Comparison of ENCODE assay signal across 18 cellular contexts in the genomic region with DNA sequence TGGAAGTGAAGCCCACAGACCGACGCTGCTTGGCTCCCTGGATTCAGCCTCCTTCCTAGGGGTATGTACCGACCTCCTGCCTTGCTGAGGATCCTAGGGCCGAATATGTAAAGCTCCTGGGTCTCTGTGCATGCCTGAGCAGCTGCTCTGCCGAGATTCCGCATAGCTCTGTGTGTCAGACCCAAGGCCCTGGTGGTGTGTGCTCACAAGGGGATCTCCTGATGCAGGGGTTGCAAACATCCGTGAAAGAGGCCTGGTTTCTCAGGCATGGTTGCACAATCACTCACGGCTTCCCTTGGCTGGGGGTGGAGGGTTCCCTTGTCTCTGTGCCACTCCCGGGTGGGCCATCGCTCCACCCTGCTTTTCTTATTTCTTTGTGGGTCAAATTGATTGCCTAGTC. TPM values are rescaled to one million over a fixed set of nuclear protein-coding genes. Genes with fewer than 3 reads are reported as not detected.
DNase-seq lines count a peak whose midpoint lies in the region; ATAC-seq and TF ChIP-seq lines count a peak whose summit lies in the region.
"Had no signal": no experiment of that assay in that cellular context is flagged by ENCODE, and none has a peak within 500 bp of the region (broad histone marks: within the 10 kb centered on the region; RNA-seq: fewer than 3 reads in every experiment).

No MANE protein-coding gene starts in this region.

- no peaks in the 10 kb centered on the region for H3K9me3 ChIP-seq in GM23248 (ENCODE audit: low read depth)
- H3K9me3 ChIP-seq in trophoblast cell (ENCODE audit: insufficient read depth, low read depth, low read length), result peaks cover 7% of the 10 kb centered on the region
- H3K9me3 ChIP-seq: stomach had no signal

- no peak overlapping the region for H2BK120ac ChIP-seq in trophoblast cell (ENCODE audit: insufficient read depth, low read length, poor library complexity)

- no peaks in the 10 kb centered on the region for H3K27me3 ChIP-seq in GM23248 (replicated peaks; ENCODE audit: insufficient read depth)
- no peaks in the 10 kb centered on the region for H3K27me3 ChIP-seq in trophoblast cell (ENCODE audit: insufficient read depth, low read length)
- no peaks in the 10 kb centered on the region for H3K27me3 ChIP-seq in H7 (ENCODE audit: control insufficient read depth, insufficient read depth, low read length)

- H4K91ac ChIP-seq in trophoblast cell (ENCODE audit: low read depth, low read length), result no peak overlapping the region

- H4K12ac ChIP-seq in trophoblast cell (ENCODE audit: low read depth, low read length), result no peak overlapping the region

- H3K79me2 ChIP-seq in GM23248 (ENCODE audit: insufficient read depth) (no peaks in the 10 kb centered on the region), trophoblast cell (ENCODE audit: control insufficient read depth, insufficient read depth, low read length, poor library complexity) (no peaks in the 10 kb centered on the region)

- DNase-seq in GM23248 (peak; percentile 18), RPMI7951 (ENCODE audit: low read depth) (peak; percentile 86), fibroblast of pulmonary artery (ENCODE audit: low read depth) (peak; percentile 56), trophoblast cell (peak; percentile 46), NCI-H526 treated with DMSO at 0.1 percent for 48 hours (lab: John Stamatoyannopoulos, UW) (no peak), H7 (no peak)
- DNase-seq: activated CD4-positive, alpha-beta T cell treated with anti-CD3 and anti-CD28 coated beads, Interleukin-2, amount 50 U/mL, for 4 hours; activated naive CD4-positive, alpha-beta T cell treated with anti-CD3 and anti-CD28 coated beads for 36 hours; activated T-cell treated with anti-CD3 and anti-CD28 coated beads for 4 hours; left colon; NCI-H1694; NCI-H2227 treated with DMSO at 0.1 percent for 48 hours; nucleus accumbens; RPMI8226; stomach; T-helper 1 cell had no signal

- H3K4me1 ChIP-seq in GM23248 (ENCODE audit: insufficient read depth) (no peaks in the 10 kb centered on the region; the same call in 1 of the 2 replicates), trophoblast cell (ENCODE audit: control insufficient read depth in 1 of 2, insufficient read depth in 2 of 2, low read length in 2 of 2) (peaks cover 10 to 14% of the 10 kb centered on the region in 2 experiments)
- H3K4me1 ChIP-seq: stomach had no signal

- H3K4ac ChIP-seq in trophoblast cell (ENCODE audit: low read depth, low read length), result no peak overlapping the region

- ATAC-seq in HG03442 (IDR thresholded peaks at IDR 0.05; ENCODE audit: unreplicated experiment) (no peak), GM21717 (IDR thresholded peaks at IDR 0.05; ENCODE audit: unreplicated experiment) (no peak)
- ATAC-seq: left colon had no signal

- no peaks in the 10 kb centered on the region for H3F3A ChIP-seq in GM23248 (ENCODE audit: insufficient read depth)

- no peak overlapping the region for H3K14ac ChIP-seq in trophoblast cell (ENCODE audit: low read length)

- no peak overlapping the region for H3K18ac ChIP-seq in trophoblast cell (ENCODE audit: low read length)

- H4K8ac ChIP-seq in trophoblast cell (ENCODE audit: low read depth, low read length), result peak overlapping the region; percentile 20

- no peak overlapping the region for H2BK12ac ChIP-seq in trophoblast cell (ENCODE audit: low read length)

- 61 to 69% methylated on average over 10 of the region's 10 CpGs for WGBS in GM23248 (ENCODE audit: low coverage in 1 of 2, low lambda C conversion rate in 2 of 2, missing lambda C conversion rate in 2 of 2), 2 experiments
- no CpG with 5 or more reads among the region's 10 CpGs for WGBS in trophoblast cell (ENCODE audit: extremely low coverage, insufficient coverage, insufficient read length)

- H3K9ac ChIP-seq in GM23248 (no peak overlapping the region), trophoblast cell (ENCODE audit: low read length) (no peak overlapping the region)

- H2AFZ ChIP-seq in GM23248 (no peak overlapping the region), trophoblast cell (ENCODE audit: insufficient read depth, low read length, poor library complexity) (no peak overlapping the region)

- H2AK5ac ChIP-seq in trophoblast cell (ENCODE audit: low read length), result no peak overlapping the region

- no peak overlapping the region for H3K27ac ChIP-seq in GM23248
- peak overlapping the region; percentile 10 for H3K27ac ChIP-seq in trophoblast cell (ENCODE audit: low read depth, low read length)
- H3K27ac ChIP-seq: stomach had no signal

- H3K9me2 ChIP-seq in GM23248 (ENCODE audit: insufficient read depth), result no peaks in the 10 kb centered on the region

- TF ChIP-seq CTCF in fibroblast of pulmonary artery (IDR thresholded peaks at IDR 0.05; ENCODE audit: low read length, missing control alignments), result no peak

- H3K36me3 ChIP-seq in GM23248 (ENCODE audit: low read depth) (no peaks in the 10 kb centered on the region), trophoblast cell (ENCODE audit: control insufficient read depth in 1 of 2, insufficient read depth in 2 of 2, low read length in 2 of 2) (no peaks in the 10 kb centered on the region), H7 (replicated peaks; ENCODE audit: control insufficient read depth, insufficient read depth, low read length) (no peaks in the 10 kb centered on the region)
- H3K36me3 ChIP-seq: stomach had no signal

- H3K4me2 ChIP-seq in GM23248 (ENCODE audit: unreplicated experiment) (no peak overlapping the region), trophoblast cell (ENCODE audit: low read length) (no peak overlapping the region)

- no peak overlapping the region for H3K23ac ChIP-seq in trophoblast cell (ENCODE audit: low read length)

- H4K20me1 ChIP-seq in GM23248 (ENCODE audit: insufficient read depth), result no peaks in the 10 kb centered on the region

- no peak overlapping the region for H2BK5ac ChIP-seq in trophoblast cell (ENCODE audit: low read depth, low read length, poor library complexity)

- H3K79me1 ChIP-seq in trophoblast cell (ENCODE audit: low read length), result no peaks in the 10 kb centered on the region

- in situ Hi-C loops in GM23248 (cut with MboI), result no loop called here

- H3K4me3 ChIP-seq in GM23248, result no peak overlapping the region
- no peak overlapping the region for H3K4me3 ChIP-seq in fibroblast of pulmonary artery (replicated peaks; ENCODE audit: low read depth, low read length)
- H3K4me3 ChIP-seq in trophoblast cell (ENCODE audit: low read depth, low read length), result no peak overlapping the region
- H3K4me3 ChIP-seq in H7 (ENCODE audit: insufficient read depth, low read depth, low read length), result no peak overlapping the region
- H3K4me3 ChIP-seq: stomach had no signal

RNA-seq across cellular contexts. Expression of a gene that starts 19.9 kb away (rescaled TPM):
- total RNA-seq in GM23248 (2014; rRNA removed; shearing (Covaris generic)), result 47.3 and 50.5 TPM in 2 replicates
- 12.6 and 13.6 TPM in 2 replicates for polyA plus RNA-seq in GM23248 (2016; fragmentation: Nextera tagmentation; extraction: Ambion mirVana)
- total RNA-seq in RPMI7951 (2014; rRNA removed; shearing (Covaris generic)), result 10.9 and 17.2 TPM in 2 replicates
- polyA plus RNA-seq in trophoblast cell (2013), result 6.2 and 6.4 TPM in 2 replicates
- total RNA-seq in H7 (2014; rRNA removed; shearing (Covaris generic)), result 0.24 and 0.30 TPM in 2 replicates
- total RNA-seq: activated naive CD4-positive, alpha-beta T cell treated with anti-CD3 and anti-CD28 coated beads for 36 hours had no signal

Comparison
In these comparisons a context has a peak if more than half of its experiments do, and no peak if none do; other contexts are left out.
1. DNase-seq: peak in GM23248 (single experiment), RPMI7951 (single experiment), fibroblast of pulmonary artery (single experiment) and trophoblast cell (2 of 2); none in NCI-H526 treated with DMSO at 0.1 percent for 48 hours (single experiment) and H7 (single experiment).